ENCODE assay signal across 11 cellular contexts in the genomic region with DNA sequence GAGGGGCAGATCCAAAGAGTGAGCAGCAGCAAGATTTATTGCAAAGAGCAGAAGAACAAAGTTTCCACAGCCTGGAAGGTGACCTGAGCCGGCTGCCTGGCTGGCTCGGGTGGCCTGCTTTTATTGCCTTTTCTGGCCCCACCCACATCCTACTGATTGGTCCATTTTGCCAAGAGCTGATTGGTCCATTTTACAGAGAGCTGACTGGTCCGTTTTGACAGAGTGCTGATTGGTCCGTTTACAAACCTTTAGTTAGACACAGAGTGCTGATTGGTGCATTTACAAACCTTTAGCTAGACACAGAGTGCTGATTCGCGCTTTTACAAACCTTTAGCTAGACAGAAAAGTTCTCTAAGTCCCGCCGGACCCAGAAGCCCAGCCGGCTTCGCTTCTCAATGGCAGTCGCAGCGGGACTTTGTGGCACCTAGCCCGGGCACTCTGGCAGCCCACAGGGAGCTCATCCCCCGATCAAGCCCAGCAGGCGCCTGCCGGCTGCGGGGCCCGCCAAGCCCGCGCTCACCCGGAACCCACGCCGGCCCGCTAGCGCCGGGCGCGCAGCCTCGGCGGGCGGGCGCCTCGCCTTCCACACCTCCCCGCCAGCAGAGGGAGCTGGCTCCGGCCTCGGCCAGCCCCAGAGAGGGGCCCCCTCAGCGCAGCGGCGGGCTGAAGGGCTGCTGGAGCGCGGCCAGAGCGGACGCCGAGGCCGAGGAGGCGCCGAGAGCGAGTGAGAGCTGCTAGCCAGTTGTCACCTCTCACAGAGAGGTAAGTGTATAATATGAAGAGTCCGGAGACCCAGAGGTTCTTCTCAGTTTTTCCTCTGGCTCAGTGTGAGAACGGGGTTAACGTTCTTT.
DNase-seq lines count a peak whose midpoint lies in the region; ATAC-seq and TF ChIP-seq lines count a peak whose summit lies in the region.
"Had no signal": no experiment of that assay in that cellular context is flagged by ENCODE, and none has a peak within 500 bp of the region (broad histone marks: within the 10 kb centered on the region; RNA-seq: fewer than 3 reads in every experiment).

No MANE protein-coding gene starts in this region.

- no peak overlapping the region for H3K27ac Mint-ChIP-seq in activated CD4-positive, alpha-beta memory T cell treated with anti-CD3 and anti-CD28 coated beads, Interleukin-2, amount 10 ng/mL, durations not matched to agents 7 days and 5 days

- no peak overlapping the region for H3K4me3 Mint-ChIP-seq in activated CD4-positive, alpha-beta memory T cell treated with anti-CD3 and anti-CD28 coated beads, Interleukin-2, amount 10 ng/mL, durations not matched to agents 7 days and 5 days

- H3K36me3 ChIP-seq in endocrine pancreas (ENCODE audit: control insufficient read depth, insufficient read depth, low read length) = no peaks in the 10 kb centered on the region
- H3K36me3 ChIP-seq: adrenal gland had no signal

- CTCF ChIA-PET in activated CD4-positive, alpha-beta memory T cell treated with anti-CD3 and anti-CD28 coated beads, Interleukin-2, amount 10 ng/mL, durations not matched to agents 7 days and 5 days (lab: Charles Lee) = no interaction called here

- TF ChIP-seq CTCF in AG10803 (conservative IDR thresholded peaks at IDR 0.05; ENCODE audit: low read length) = no peak; the same call in 1 of the 2 replicates

- H3K36me3 Mint-ChIP-seq in activated CD4-positive, alpha-beta memory T cell treated with anti-CD3 and anti-CD28 coated beads, Interleukin-2, amount 10 ng/mL, durations not matched to agents 7 days and 5 days (ENCODE audit: low read depth) = no peaks in the 10 kb centered on the region

- H3K4me3 ChIP-seq in AG10803 (ENCODE audit: low read length) (peak overlapping the region; percentile 62), endocrine pancreas (ENCODE audit: control insufficient read depth, insufficient read depth, low read length) (peak overlapping the region; percentile 96)

- no peaks in the 10 kb centered on the region for H3K27me3 ChIP-seq in endocrine pancreas (ENCODE audit: control insufficient read depth, insufficient read depth, low read length)
- H3K27me3 ChIP-seq: adrenal gland had no signal

- H3K9me3 Mint-ChIP-seq in activated CD4-positive, alpha-beta memory T cell treated with anti-CD3 and anti-CD28 coated beads, Interleukin-2, amount 10 ng/mL, durations not matched to agents 7 days and 5 days = peaks cover 8% of the 10 kb centered on the region

- ATAC-seq in HG03575 (IDR thresholded peaks at IDR 0.05; ENCODE audit: extremely low read depth, insufficient number of reproducible peaks, low FRiP score, unreplicated experiment) = peak; percentile 55
- ATAC-seq in HG03025 (IDR thresholded peaks at IDR 0.05; ENCODE audit: low FRiP score, unreplicated experiment) = no peak

- no peaks in the 10 kb centered on the region for H3K9me3 ChIP-seq in endocrine pancreas (ENCODE audit: control insufficient read depth, low read length)
- H3K9me3 ChIP-seq: adrenal gland had no signal

- H3K4me1 Mint-ChIP-seq in activated CD4-positive, alpha-beta memory T cell treated with anti-CD3 and anti-CD28 coated beads, Interleukin-2, amount 10 ng/mL, durations not matched to agents 7 days and 5 days = no peaks in the 10 kb centered on the region

- peak overlapping the region; percentile 60 for H3K9ac ChIP-seq in endocrine pancreas (ENCODE audit: control insufficient read depth, insufficient read depth, low read length)

- H3K27me3 Mint-ChIP-seq in activated CD4-positive, alpha-beta memory T cell treated with anti-CD3 and anti-CD28 coated beads, Interleukin-2, amount 10 ng/mL, durations not matched to agents 7 days and 5 days = no peaks in the 10 kb centered on the region

- H3K4me1 ChIP-seq in endocrine pancreas (ENCODE audit: control insufficient read depth, insufficient read depth, low read length) = no peaks in the 10 kb centered on the region
- H3K4me1 ChIP-seq: adrenal gland had no signal

- POLR2A ChIA-PET in activated CD4-positive, alpha-beta memory T cell treated with anti-CD3 and anti-CD28 coated beads, Interleukin-2, amount 10 ng/mL, durations not matched to agents 7 days and 5 days (lab: Charles Lee) = no interaction called here

- DNase-seq in AG10803 (ENCODE audit: low read depth) = peak; percentile 40
- DNase-seq in myocyte (ENCODE audit: low read depth) = peak; percentile 7
- DNase-seq in effector CD8-positive, alpha-beta T cell (lab: John Stamatoyannopoulos, UW) = no peak
- DNase-seq in dermis blood vessel endothelial cell = no peak
- no peak for DNase-seq in activated CD4-positive, alpha-beta memory T cell treated with anti-CD3 and anti-CD28 coated beads, Interleukin-2, amount 10 ng/mL, durations not matched to agents 7 days and 5 days
- DNase-seq: DMS79, Kasumi-1 had no signal

Comparison
In these comparisons a context has a peak if more than half of its experiments do, and no peak if none do; other contexts are left out.
1. DNase-seq: peak in AG10803 (single experiment) and myocyte (single experiment); none in effector CD8-positive, alpha-beta T cell (single experiment), dermis blood vessel endothelial cell (single experiment) and activated CD4-positive, alpha-beta memory T cell treated with anti-CD3 and anti-CD28 coated beads, Interleukin-2, amount 10 ng/mL, durations not matched to agents 7 days and 5 days (single experiment).